ENCODE assay signal across 15 cellular contexts in the genomic region with DNA sequence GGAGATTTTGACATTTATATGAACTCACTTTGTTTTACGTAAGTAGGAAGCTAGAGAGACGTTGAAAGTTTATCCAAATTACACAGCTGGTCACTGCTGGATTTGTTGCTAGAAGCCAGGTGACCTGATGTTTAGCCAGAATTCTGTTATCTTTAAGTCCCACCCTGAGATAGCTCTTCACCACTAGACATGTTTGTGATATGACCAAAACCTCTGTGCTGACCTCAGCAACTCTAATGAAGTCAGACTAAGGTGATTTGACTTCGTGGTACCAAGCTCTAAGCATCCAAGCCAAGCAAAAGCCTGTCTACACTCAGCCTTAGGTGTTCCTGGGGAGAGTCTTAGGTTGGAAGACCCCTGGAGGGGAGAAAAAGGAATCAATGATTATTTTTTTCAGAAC.
"Had no signal": no experiment of that assay in that cellular context is flagged by ENCODE, and none has a peak within 500 bp of the region (broad histone marks: within the 10 kb centered on the region; RNA-seq: fewer than 3 reads in every experiment).

No MANE protein-coding gene starts in this region.

- H3K27me3 ChIP-seq: sigmoid colon had no signal

- H3K4me1 Mint-ChIP-seq: nephron progenitor cell had no signal

- H3K4me3 ChIP-seq: hepatocyte, lung, sigmoid colon, smooth muscle cell had no signal

- ATAC-seq: left colon; left ventricle myocardium superior; naive thymus-derived CD4-positive, alpha-beta T cell had no signal

- H3K27ac ChIP-seq: hepatocyte, sigmoid colon had no signal

- H3K79me2 ChIP-seq: hepatocyte had no signal

- H3K4me2 ChIP-seq: hepatocyte, smooth muscle cell had no signal

- DNase-seq: head of caudate nucleus; left colon; left ventricle myocardium superior; mesenchymal stem cell; midbrain; naive thymus-derived CD4-positive, alpha-beta T cell; nephron progenitor cell; posterior cingulate gyrus; sigmoid colon; stimulated activated CD4-positive, alpha-beta T cell treated with anti-CD3 and anti-CD28 coated beads, Interleukin-2, amount 100 ng/mL, for 48 hours; stimulated activated naive CD4-positive, alpha-beta T cell treated with Interleukin-2 at 50 U/mL for 16 hours; trophoblast cell had no signal

- H3K27ac Mint-ChIP-seq: naive thymus-derived CD4-positive, alpha-beta T cell; nephron progenitor cell had no signal

- H2AFZ ChIP-seq: hepatocyte had no signal

- H3K36me3 ChIP-seq: sigmoid colon had no signal

- H3K4me3 Mint-ChIP-seq: naive thymus-derived CD4-positive, alpha-beta T cell; nephron progenitor cell had no signal

- H3K36me3 Mint-ChIP-seq: naive thymus-derived CD4-positive, alpha-beta T cell had no signal
